Comparison of ENCODE assay signal across 8 cellular contexts in the genomic region with DNA sequence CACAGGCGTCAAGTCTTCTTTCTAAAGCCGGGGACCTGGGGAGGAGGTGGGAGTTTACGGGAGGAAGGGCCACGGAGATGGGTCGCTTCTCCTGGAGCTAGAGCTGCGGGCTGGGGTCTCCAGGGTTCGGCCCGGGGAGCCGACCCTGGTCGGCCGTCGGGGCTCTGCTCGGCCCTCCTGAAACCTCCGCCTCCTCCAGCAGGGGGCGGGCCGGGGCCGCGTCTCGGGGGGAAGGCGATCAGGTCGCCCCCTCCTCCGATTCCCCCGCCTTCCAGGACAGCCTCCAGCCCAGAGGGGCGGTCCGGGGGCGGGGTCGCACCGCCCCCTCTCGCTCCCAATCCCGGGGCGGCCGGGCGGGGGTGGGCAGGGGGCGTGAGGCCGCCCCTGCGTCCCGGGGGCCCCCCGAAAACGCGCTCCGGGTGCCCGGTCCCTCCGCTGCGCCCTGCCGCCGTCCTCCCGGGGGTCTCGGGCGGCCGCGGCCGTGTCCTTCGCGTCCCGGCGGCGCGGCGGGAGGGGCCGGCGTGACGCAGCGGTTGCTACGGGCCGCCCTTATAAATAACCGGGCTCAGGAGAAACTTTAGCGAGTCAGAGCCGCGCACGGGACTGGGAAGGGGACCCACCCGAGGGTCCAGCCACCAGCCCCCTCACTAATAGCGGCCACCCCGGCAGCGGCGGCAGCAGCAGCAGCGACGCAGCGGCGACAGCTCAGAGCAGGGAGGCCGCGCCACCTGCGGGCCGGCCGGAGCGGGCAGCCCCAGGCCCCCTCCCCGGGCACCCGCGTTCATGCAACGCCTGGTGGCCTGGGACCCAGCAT. TPM values are rescaled to one million over a fixed set of nuclear protein-coding genes. Genes with fewer than 3 reads are reported as not detected.
A peak's percentile ranks its signal among the peaks of the same experiment; 100 is the strongest.
DNase-seq lines count a peak whose midpoint lies in the region; ATAC-seq and TF ChIP-seq lines count a peak whose summit lies in the region.

A gene (plus strand): TSS at position 580 of the 814 bp plus-strand sequence. CDS start 204 bp downstream, at position 784.

- no peaks in the 10 kb centered on the region for H3K9me3 ChIP-seq in hepatocyte (ENCODE audit: low read depth)

- WGBS in hepatocyte (ENCODE audit: low lambda C conversion rate, missing lambda C conversion rate) = 1% methylated on average over 34 of the region's 89 CpGs

- H3K9me2 ChIP-seq in hepatocyte (replicated peaks; ENCODE audit: insufficient read depth) = no peaks in the 10 kb centered on the region

- H3K4me3 ChIP-seq in astrocyte of the cerebellum (ENCODE audit: low read depth, low read length) (peak within 1 kb of the TSS; percentile 91), hepatocyte (peak within 1 kb of the TSS; percentile 56)

- ATAC-seq in sciatic nerve (peak; percentile 74), HG02571 (IDR thresholded peaks at IDR 0.05; ENCODE audit: unreplicated experiment) (no peak)

- in situ Hi-C loops in astrocyte of the cerebellum (cut with HindIII; ENCODE audit: low sequenced_read_pairs) = no loop called here

- peak within 1 kb of the TSS; percentile 63 for H2AFZ ChIP-seq in hepatocyte

- TF ChIP-seq CTCF in astrocyte of the cerebellum (IDR thresholded peaks at IDR 0.05; ENCODE audit: low read depth, low read length, missing control alignments) (peak; percentile 69), hepatocyte (IDR thresholded peaks at IDR 0.05; ENCODE audit: poor library complexity) (peak; percentile 80)

- H3K4me2 ChIP-seq in hepatocyte = peak within 1 kb of the TSS; percentile 77

- peaks cover 31% of the 10 kb centered on the region for H4K20me1 ChIP-seq in hepatocyte (ENCODE audit: insufficient read depth, poor library complexity, severe bottlenecking)

- peak within 1 kb of the TSS; percentile 100 for H3K27ac ChIP-seq in hepatocyte

- intact Hi-C loops in sciatic nerve (cut with DNase I) = loop anchor here (5.0 kb wide), 1 partner anchor 117 kb away; no protein-coding TSS in a partner anchor

- H3K4me1 ChIP-seq in hepatocyte (ENCODE audit: insufficient read depth) = peaks cover 34% of the 10 kb centered on the region

- DNase-seq in ELR (ENCODE audit: low read depth) = peak; percentile 93
- DNase-seq in HCEC 1CT = peak; percentile 90
- DNase-seq in NCI-H146 treated with DMSO at 0.1 percent for 48 hours (lab: John Stamatoyannopoulos, UW; ENCODE audit: unreplicated experiment) = peak; percentile 59
- DNase-seq in T1000 (lab: John Stamatoyannopoulos, UW) = peak; percentile 96
- peak; percentile 64 for DNase-seq in astrocyte of the cerebellum (ENCODE audit: low read depth)
- DNase-seq in hepatocyte (ENCODE audit: low spot score) = peak; percentile 95
- peak; percentile 96 for DNase-seq in sciatic nerve (ENCODE audit: low spot score)

- no peaks in the 10 kb centered on the region for H3K27me3 ChIP-seq in hepatocyte

- H3K79me2 ChIP-seq in hepatocyte = peaks cover 34% of the 10 kb centered on the region

- no peaks in the 10 kb centered on the region for H3K36me3 ChIP-seq in hepatocyte (replicated peaks; ENCODE audit: insufficient read depth, low read depth)

RNA-seq across cellular contexts. Expression of the gene that starts here (rescaled TPM):
- total RNA-seq in hepatocyte (58.9 and 60.9 TPM in 2 replicates), sciatic nerve (113 TPM)
- polyA plus RNA-seq in hepatocyte = 159 and 183 TPM in 2 replicates
